In genomic region chr5:119355636-119356383, GRCh38 we compare ENCODE assay signal across 8 cellular contexts. TPM values are rescaled to one million over a fixed set of nuclear protein-coding genes. Genes with fewer than 3 reads are reported as not detected.
DNase-seq lines count a peak whose midpoint lies in the region; ATAC-seq, FAIRE-seq and TF ChIP-seq lines count a peak whose summit lies in the region.

Gene TNFAIP8 (plus strand): TSS chr5:119356019. CDS start chr5:119356091, 72 bp downstream.

- H3K4me3 ChIP-seq in A549 (no peak within 1 kb of the TSS), body of pancreas (peak within 1 kb of the TSS; percentile 10 to 48), iPS-18c (ENCODE audit: insufficient read depth, low read depth, low read length) (peak within 1 kb of the TSS; percentile 56), skeletal muscle satellite cell (ENCODE audit: low read length) (peak within 1 kb of the TSS; percentile 79)

- 97% methylated on average over 55 of the region's 55 CpGs for WGBS in A549 (ENCODE audit: missing lambda C conversion rate)
- 10 to 24% methylated on average over 55 of the region's 55 CpGs for WGBS in body of pancreas, 2 donors

- no peak for FAIRE-seq in A549 (lab: Jason Lieb, UNC)

- H3K9ac ChIP-seq in skeletal muscle satellite cell (ENCODE audit: low read depth, low read length): peak within 1 kb of the TSS; percentile 87

- H3K27ac ChIP-seq in A549 (no peak within 1 kb of the TSS), body of pancreas (peak within 1 kb of the TSS in 3 of 4 donors; percentile 14 to 70 (median 48))

- H3K36me3 ChIP-seq in body of pancreas (replicated peaks in 1 of 2; ENCODE audit: insufficient read depth in 1 of 2, low read depth in 2 of 2): no peaks in the 10 kb centered on the region
- H3K36me3 ChIP-seq in skeletal muscle satellite cell (ENCODE audit: insufficient read depth, low read length): no peaks in the 10 kb centered on the region

- H3K4me2 ChIP-seq in A549 (no peak within 1 kb of the TSS), skeletal muscle satellite cell (ENCODE audit: low read length) (peak within 1 kb of the TSS; percentile 98)

- POLR2A ChIA-PET in A549 (lab: Yijun Ruan, JAX): interaction anchor here (0.6 kb wide), 1 partner anchor 88 kb away, joined by 3 read pairs; no protein-coding TSS in a partner anchor

- H3K9me3 ChIP-seq in A549 (no peaks in the 10 kb centered on the region), body of pancreas (no peaks in the 10 kb centered on the region), iPS-18c (ENCODE audit: control insufficient read depth, insufficient read depth, low read length) (no peaks in the 10 kb centered on the region), skeletal muscle satellite cell (replicated peaks; ENCODE audit: low read length) (no peaks in the 10 kb centered on the region)

- ATAC-seq in A549 (no peak), GM19035 (IDR thresholded peaks at IDR 0.05; ENCODE audit: unreplicated experiment) (peak; percentile 57), HG03196 (IDR thresholded peaks at IDR 0.05; ENCODE audit: unreplicated experiment) (peak; percentile 44), body of pancreas (peak; percentile 75)

- no peaks in the 10 kb centered on the region for H3K27me3 ChIP-seq in body of pancreas
- H3K27me3 ChIP-seq in skeletal muscle satellite cell (ENCODE audit: control insufficient read depth, insufficient read depth, low read length): no peaks in the 10 kb centered on the region

- TF ChIP-seq POLR2A in A549 (IDR thresholded peaks at IDR 0.05; ENCODE audit: low read length) (no peak), body of pancreas (IDR thresholded peaks at IDR 0.05) (peak in 2 of 3 donors; percentile 40 to 55)

- intact Hi-C loops in T-helper 2 cell treated with Interferon-gamma antibody and Interleukin-4, amounts not matched to agents 100 ng/mL and 5 ng/mL, for 36 hours (cut with micrococcal nuclease): loop anchor here (1.0 to 5.0 kb wide), 5 partner anchors 15 to 369 kb away; partner anchors contain the start of genes DMXL1 and DTWD2
- intact Hi-C loops in body of pancreas (cut with DNase I): no loop called here

- TF ChIP-seq CTCF in A549 (IDR thresholded peaks at IDR 0.05): no peak
- no peak for TF ChIP-seq CTCF in body of pancreas (IDR thresholded peaks at IDR 0.05)

- CTCF ChIA-PET in A549 (lab: Yijun Ruan, JAX): interaction anchor here (0.7 to 2.8 kb wide), 4 partner anchors 9 to 56 kb away, joined by 3 to 11 read pairs (median 4); no protein-coding TSS in a partner anchor

- TF ChIP-seq EP300 in A549 (IDR thresholded peaks at IDR 0.05): no peak

- DNase-seq in A549 (ENCODE audit: low read depth in 1 of 2, low spot score in 1 of 2) (no peak), body of pancreas (peak; percentile 37 to 70 (median 54)), NCI-H1436 (lab: John Stamatoyannopoulos, UW) (no peak)

- H3K4me1 ChIP-seq in A549 (peaks cover 12% of the 10 kb centered on the region), body of pancreas (peaks cover 14% of the 10 kb centered on the region), skeletal muscle satellite cell (ENCODE audit: control insufficient read depth, insufficient read depth, low read length) (peaks cover 26% of the 10 kb centered on the region)

- TF ChIP-seq RAD21 in A549 (conservative IDR thresholded peaks at IDR 0.05 in 1 of 2, IDR thresholded peaks at IDR 0.05 in 1 of 2): no peak

TF ChIP-seq in A549, 52 proteins besides CTCF, POLR2A, EP300 and RAD21:
- TF ChIP-seq KDM1A (IDR thresholded peaks at IDR 0.05; ENCODE audit: low read depth): no peak
- no peak for TF ChIP-seq HMGXB4 (CRISPR knock-in tag; IDR thresholded peaks at IDR 0.05; ENCODE audit: borderline replicate concordance)
- no peak for TF ChIP-seq HDAC2 (IDR thresholded peaks at IDR 0.05)
- TF ChIP-seq, protein P1, sequence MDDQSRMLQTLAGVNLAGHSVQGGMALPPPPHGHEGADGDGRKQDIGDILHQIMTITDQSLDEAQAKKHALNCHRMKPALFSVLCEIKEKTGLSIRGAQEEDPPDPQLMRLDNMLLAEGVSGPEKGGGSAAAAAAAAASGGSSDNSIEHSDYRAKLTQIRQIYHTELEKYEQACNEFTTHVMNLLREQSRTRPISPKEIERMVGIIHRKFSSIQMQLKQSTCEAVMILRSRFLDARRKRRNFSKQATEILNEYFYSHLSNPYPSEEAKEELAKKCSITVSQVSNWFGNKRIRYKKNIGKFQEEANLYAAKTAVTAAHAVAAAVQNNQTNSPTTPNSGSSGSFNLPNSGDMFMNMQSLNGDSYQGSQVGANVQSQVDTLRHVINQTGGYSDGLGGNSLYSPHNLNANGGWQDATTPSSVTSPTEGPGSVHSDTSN (IDR thresholded peaks at IDR 0.05): no peak
- TF ChIP-seq ZC3H11A (IDR thresholded peaks at IDR 0.05): no peak
- no peak for TF ChIP-seq RFX5 (IDR thresholded peaks at IDR 0.05)

RNA-seq across cellular contexts. Expression of gene TNFAIP8, which starts in this region (rescaled TPM):
- polyA plus RNA-seq in A549 (2011; rRNA removed) (30.3 and 35.7 TPM in 2 replicates), A549 (2017; fragmentation: RNase III; extraction: RNeasy Plus Mini Kit Qiagen cat#74134 plus additional on column Dnase treatment) (33.4 to 35.0 TPM (median 34.9 TPM) in 3 replicates)
- 23.2 and 23.9 TPM in 2 replicates for polyA plus RNA-seq in A549 (2012; cell fraction: cytosol; rRNA removed)
- 9.2 and 10.7 TPM in 2 replicates for polyA plus RNA-seq in A549 (2012; cell fraction: nucleus; rRNA removed)
- 10.2 and 13.7 TPM in 2 replicates for polyA minus RNA-seq in A549 (2011; rRNA and poly(A)+ RNA removed)
- 108 and 115 TPM in 2 replicates for total RNA-seq in T-helper 2 cell treated with Interferon-gamma antibody and Interleukin-4, amounts not matched to agents 100 ng/mL and 5 ng/mL, for 36 hours
- 10 to 100 TPM; 15.8 to 32.3 TPM for total RNA-seq in body of pancreas
- 20.5 and 25.1 TPM in 2 replicates for total RNA-seq in skeletal muscle satellite cell (2012; rRNA removed)

Comparison
In these comparisons a context has a peak if more than half of its experiments do, and no peak if none do; other contexts are left out.
1. ATAC-seq: peak in GM19035 (single experiment), HG03196 (single experiment) and body of pancreas (single experiment); none in A549 (0 of 2).
2. DNase-seq: peak in body of pancreas (4 of 4); none in A549 (0 of 2) and NCI-H1436 (single experiment).
3. H3K27ac ChIP-seq: peak in body of pancreas (3 of 4); none in A549 (0 of 2).